In the genomic region with DNA sequence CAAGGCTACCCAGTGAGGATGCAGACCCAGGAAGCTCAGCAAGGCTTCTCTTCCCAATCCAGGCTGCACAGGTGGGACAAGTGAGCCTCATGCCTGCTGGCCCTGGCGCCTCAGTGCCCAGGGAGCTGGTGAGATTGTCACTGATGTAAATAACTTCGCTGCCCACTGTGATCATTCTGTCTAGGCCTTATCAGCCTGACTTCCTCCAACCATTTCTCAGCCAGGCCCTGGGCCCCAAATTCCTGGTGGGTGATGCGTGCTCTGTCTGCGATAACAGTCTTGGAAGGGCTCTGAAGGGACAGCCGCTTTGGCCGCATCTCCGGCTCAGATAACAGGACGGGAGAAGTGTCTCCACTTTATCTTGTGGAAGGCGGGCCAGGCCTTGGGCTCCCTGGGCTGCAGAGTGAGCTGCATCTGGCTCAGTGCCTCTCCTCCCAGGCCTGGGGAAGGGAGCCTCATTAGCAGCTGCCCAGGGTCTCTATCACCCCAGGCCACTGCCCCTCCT, we compare ENCODE assay signal across 1 cellular context.
TF ChIP-seq lines count a peak whose summit lies in the region.

No MANE protein-coding gene starts in this region.

TF ChIP-seq in K562, 482 proteins besides CTCF, POLR2A, EP300 and RAD21 (continued from another document and continues in another):
- TF ChIP-seq, protein P1, sequence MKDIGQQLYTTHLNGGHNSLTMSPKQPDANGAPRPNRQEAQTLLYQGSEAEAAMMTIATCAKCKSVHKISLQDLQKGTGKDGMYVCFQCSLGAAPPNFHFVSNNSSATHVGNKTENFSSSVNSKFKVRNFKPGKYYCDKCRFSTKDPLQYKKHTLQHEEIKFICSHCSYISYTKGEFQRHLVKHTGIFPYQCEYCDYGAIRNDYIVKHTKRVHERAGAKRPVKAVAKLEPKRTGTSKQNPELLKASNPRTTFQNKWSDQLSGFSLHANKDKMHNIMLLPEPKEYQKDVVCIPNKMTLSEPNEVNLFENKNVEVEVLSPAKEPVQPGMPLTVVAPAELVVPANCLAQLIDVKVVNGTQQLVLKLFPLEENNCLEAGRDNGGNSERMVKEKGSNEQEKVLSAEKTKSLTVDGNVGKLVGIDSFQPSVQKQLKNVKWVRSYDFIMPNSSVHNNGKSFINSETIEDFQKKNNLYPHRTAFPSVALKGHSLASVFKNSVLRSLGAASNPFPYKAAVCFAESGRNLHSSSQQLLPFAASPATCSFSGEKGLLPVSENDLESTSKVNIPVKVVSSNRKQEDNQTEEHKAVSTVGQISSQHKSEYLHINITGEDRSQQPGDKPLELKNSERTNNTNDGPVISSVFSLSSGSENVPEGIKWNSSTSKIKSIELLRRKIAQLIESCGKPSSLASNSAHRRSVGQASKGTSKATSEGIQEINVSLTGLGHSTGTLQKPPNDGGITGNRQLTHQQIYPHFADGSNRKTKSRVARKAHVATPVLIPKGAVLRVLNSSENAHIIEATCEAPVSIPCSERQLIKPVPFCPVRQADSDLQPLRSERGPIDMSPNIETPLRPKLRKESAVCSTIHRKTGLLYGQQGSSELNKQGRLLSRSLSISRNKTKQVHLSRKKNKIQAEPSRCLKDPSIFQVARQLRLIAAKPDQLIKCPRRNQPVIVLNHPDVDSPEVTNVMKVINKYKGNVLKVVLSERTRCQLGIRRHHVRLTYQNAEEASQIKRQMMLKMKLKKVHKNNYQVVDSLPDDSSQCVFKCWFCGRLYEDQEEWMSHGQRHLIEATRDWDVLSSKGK (CRISPR knock-in tag; IDR thresholded peaks at IDR 0.05) = no peak
- TF ChIP-seq YY1 (IDR thresholded peaks at IDR 0.05; ENCODE audit: borderline replicate concordance in 1 of 3, control insufficient read depth in 1 of 3, extremely low read depth in 1 of 3, insufficient read depth in 3 of 3, insufficient read length in 1 of 3, insufficient replicate concordance in 2 of 3, low read depth in 1 of 3, low read length in 2 of 3) = peak in 1 of 3 experiments; percentile 47
- TF ChIP-seq, protein P2, sequence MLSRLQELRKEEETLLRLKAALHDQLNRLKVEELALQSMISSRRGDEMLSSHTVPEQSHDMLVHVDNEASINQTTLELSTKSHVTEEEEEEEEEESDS (CRISPR knock-in tag; IDR thresholded peaks at IDR 0.05) = no peak
- TF ChIP-seq POLR2AphosphoS5 (IDR thresholded peaks at IDR 0.05; ENCODE audit: control insufficient read depth, insufficient read depth, low read depth, low read length) = peak; percentile 94
- TF ChIP-seq, protein P3, sequence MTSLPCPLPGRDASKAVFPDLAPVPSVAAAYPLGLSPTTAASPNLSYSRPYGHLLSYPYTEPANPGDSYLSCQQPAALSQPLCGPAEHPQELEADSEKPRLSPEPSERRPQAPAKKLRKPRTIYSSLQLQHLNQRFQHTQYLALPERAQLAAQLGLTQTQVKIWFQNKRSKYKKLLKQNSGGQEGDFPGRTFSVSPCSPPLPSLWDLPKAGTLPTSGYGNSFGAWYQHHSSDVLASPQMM (CRISPR knock-in tag; IDR thresholded peaks at IDR 0.05) = no peak
- TF ChIP-seq, protein P4, sequence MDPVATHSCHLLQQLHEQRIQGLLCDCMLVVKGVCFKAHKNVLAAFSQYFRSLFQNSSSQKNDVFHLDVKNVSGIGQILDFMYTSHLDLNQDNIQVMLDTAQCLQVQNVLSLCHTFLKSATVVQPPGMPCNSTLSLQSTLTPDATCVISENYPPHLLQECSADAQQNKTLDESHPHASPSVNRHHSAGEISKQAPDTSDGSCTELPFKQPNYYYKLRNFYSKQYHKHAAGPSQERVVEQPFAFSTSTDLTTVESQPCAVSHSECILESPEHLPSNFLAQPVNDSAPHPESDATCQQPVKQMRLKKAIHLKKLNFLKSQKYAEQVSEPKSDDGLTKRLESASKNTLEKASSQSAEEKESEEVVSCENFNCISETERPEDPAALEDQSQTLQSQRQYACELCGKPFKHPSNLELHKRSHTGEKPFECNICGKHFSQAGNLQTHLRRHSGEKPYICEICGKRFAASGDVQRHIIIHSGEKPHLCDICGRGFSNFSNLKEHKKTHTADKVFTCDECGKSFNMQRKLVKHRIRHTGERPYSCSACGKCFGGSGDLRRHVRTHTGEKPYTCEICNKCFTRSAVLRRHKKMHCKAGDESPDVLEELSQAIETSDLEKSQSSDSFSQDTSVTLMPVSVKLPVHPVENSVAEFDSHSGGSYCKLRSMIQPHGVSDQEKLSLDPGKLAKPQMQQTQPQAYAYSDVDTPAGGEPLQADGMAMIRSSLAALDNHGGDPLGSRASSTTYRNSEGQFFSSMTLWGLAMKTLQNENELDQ (CRISPR knock-in tag; IDR thresholded peaks at IDR 0.05; ENCODE audit: borderline replicate concordance) = no peak
- TF ChIP-seq YBX1 (IDR thresholded peaks at IDR 0.05) = no peak
- no peak for TF ChIP-seq ZNF197 (CRISPR knock-in tag; IDR thresholded peaks at IDR 0.05; ENCODE audit: low read depth)
- no peak for TF ChIP-seq CHD1 (IDR thresholded peaks at IDR 0.05; ENCODE audit: low read length)
- TF ChIP-seq, protein P5, sequence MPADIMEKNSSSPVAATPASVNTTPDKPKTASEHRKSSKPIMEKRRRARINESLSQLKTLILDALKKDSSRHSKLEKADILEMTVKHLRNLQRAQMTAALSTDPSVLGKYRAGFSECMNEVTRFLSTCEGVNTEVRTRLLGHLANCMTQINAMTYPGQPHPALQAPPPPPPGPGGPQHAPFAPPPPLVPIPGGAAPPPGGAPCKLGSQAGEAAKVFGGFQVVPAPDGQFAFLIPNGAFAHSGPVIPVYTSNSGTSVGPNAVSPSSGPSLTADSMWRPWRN (IDR thresholded peaks at IDR 0.05; ENCODE audit: low read depth) = peak; percentile 91
- TF ChIP-seq PHB (CRISPR knock-in tag; IDR thresholded peaks at IDR 0.05) = no peak
- TF ChIP-seq, protein P6, sequence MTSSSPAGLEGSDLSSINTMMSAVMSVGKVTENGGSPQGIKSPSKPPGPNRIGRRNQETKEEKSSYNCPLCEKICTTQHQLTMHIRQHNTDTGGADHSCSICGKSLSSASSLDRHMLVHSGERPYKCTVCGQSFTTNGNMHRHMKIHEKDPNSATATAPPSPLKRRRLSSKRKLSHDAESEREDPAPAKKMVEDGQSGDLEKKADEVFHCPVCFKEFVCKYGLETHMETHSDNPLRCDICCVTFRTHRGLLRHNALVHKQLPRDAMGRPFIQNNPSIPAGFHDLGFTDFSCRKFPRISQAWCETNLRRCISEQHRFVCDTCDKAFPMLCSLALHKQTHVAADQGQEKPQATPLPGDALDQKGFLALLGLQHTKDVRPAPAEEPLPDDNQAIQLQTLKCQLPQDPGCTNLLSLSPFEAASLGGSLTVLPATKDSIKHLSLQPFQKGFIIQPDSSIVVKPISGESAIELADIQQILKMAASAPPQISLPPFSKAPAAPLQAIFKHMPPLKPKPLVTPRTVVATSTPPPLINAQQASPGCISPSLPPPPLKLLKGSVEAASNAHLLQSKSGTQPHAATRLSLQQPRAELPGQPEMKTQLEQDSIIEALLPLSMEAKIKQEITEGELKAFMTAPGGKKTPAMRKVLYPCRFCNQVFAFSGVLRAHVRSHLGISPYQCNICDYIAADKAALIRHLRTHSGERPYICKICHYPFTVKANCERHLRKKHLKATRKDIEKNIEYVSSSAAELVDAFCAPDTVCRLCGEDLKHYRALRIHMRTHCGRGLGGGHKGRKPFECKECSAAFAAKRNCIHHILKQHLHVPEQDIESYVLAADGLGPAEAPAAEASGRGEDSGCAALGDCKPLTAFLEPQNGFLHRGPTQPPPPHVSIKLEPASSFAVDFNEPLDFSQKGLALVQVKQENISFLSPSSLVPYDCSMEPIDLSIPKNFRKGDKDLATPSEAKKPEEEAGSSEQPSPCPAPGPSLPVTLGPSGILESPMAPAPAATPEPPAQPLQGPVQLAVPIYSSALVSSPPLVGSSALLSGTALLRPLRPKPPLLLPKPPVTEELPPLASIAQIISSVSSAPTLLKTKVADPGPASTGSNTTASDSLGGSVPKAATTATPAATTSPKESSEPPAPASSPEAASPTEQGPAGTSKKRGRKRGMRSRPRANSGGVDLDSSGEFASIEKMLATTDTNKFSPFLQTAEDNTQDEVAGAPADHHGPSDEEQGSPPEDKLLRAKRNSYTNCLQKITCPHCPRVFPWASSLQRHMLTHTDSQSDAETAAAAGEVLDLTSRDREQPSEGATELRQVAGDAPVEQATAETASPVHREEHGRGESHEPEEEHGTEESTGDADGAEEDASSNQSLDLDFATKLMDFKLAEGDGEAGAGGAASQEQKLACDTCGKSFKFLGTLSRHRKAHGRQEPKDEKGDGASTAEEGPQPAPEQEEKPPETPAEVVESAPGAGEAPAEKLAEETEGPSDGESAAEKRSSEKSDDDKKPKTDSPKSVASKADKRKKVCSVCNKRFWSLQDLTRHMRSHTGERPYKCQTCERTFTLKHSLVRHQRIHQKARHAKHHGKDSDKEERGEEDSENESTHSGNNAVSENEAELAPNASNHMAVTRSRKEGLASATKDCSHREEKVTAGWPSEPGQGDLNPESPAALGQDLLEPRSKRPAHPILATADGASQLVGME (CRISPR knock-in tag; IDR thresholded peaks at IDR 0.05) = peak; percentile 20; the same call in 1 of the 2 replicates
- 0 out of 2 replicates have a peak, but pooled peaks have one; percentile 52 for TF ChIP-seq ZNF644 (tag; IDR thresholded peaks at IDR 0.05; ENCODE audit: low read depth)
- no peak for TF ChIP-seq ZNF583 (CRISPR knock-in tag; IDR thresholded peaks at IDR 0.05)
- TF ChIP-seq TBP (optimal IDR thresholded peaks at IDR 0.05; ENCODE audit: low read depth, low read length) = peak; percentile 89
- peak; percentile 96 for TF ChIP-seq CBFA2T2 (conservative IDR thresholded peaks at IDR 0.05)
- TF ChIP-seq, protein P7, sequence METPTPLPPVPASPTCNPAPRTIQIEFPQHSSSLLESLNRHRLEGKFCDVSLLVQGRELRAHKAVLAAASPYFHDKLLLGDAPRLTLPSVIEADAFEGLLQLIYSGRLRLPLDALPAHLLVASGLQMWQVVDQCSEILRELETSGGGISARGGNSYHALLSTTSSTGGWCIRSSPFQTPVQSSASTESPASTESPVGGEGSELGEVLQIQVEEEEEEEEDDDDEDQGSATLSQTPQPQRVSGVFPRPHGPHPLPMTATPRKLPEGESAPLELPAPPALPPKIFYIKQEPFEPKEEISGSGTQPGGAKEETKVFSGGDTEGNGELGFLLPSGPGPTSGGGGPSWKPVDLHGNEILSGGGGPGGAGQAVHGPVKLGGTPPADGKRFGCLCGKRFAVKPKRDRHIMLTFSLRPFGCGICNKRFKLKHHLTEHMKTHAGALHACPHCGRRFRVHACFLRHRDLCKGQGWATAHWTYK (CRISPR knock-in tag; IDR thresholded peaks at IDR 0.05) = peak; percentile 38; the same call in 1 of the 2 replicates
- TF ChIP-seq SAFB (IDR thresholded peaks at IDR 0.05; ENCODE audit: borderline replicate concordance, low read depth, low read length) = no peak
- no peak for TF ChIP-seq ZNF77 (CRISPR knock-in tag; IDR thresholded peaks at IDR 0.05)
- TF ChIP-seq ETV5 (CRISPR knock-in tag; IDR thresholded peaks at IDR 0.05; ENCODE audit: low read depth) = peak; percentile 93; the same call in 1 of the 2 replicates
- TF ChIP-seq, protein P8, sequence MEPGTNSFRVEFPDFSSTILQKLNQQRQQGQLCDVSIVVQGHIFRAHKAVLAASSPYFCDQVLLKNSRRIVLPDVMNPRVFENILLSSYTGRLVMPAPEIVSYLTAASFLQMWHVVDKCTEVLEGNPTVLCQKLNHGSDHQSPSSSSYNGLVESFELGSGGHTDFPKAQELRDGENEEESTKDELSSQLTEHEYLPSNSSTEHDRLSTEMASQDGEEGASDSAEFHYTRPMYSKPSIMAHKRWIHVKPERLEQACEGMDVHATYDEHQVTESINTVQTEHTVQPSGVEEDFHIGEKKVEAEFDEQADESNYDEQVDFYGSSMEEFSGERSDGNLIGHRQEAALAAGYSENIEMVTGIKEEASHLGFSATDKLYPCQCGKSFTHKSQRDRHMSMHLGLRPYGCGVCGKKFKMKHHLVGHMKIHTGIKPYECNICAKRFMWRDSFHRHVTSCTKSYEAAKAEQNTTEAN (CRISPR knock-in tag; IDR thresholded peaks at IDR 0.05) = no peak
- TF ChIP-seq CCNT2 (IDR thresholded peaks at IDR 0.05; ENCODE audit: borderline replicate concordance, extremely low read depth, insufficient read length, low read depth, low read length) = peak; percentile 90
- TF ChIP-seq ZNF507 (tag; conservative IDR thresholded peaks at IDR 0.05) = no peak
- TF ChIP-seq WHSC1 (IDR thresholded peaks at IDR 0.05; ENCODE audit: low read length) = no peak
- TF ChIP-seq MCM7 (IDR thresholded peaks at IDR 0.05) = no peak
- TF ChIP-seq, protein P9, sequence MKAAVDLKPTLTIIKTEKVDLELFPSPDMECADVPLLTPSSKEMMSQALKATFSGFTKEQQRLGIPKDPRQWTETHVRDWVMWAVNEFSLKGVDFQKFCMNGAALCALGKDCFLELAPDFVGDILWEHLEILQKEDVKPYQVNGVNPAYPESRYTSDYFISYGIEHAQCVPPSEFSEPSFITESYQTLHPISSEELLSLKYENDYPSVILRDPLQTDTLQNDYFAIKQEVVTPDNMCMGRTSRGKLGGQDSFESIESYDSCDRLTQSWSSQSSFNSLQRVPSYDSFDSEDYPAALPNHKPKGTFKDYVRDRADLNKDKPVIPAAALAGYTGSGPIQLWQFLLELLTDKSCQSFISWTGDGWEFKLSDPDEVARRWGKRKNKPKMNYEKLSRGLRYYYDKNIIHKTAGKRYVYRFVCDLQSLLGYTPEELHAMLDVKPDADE (conservative IDR thresholded peaks at IDR 0.05; ENCODE audit: control insufficient read depth, low read depth, low read length) = no peak
- TF ChIP-seq ZSCAN29 (IDR thresholded peaks at IDR 0.05) = no peak
- no peak for TF ChIP-seq SRSF7 (optimal IDR thresholded peaks at IDR 0.05; ENCODE audit: low read depth, low read length)
- TF ChIP-seq SRF (CRISPR knock-in tag; IDR thresholded peaks at IDR 0.05) = 0 out of 4 replicates have a peak, but pooled peaks of 1 of the 2 experiments have one; percentile 41
- TF ChIP-seq SMAD4 (CRISPR knock-in tag; conservative IDR thresholded peaks at IDR 0.05) = peak; percentile 99
- peak; percentile 96 for TF ChIP-seq TCF3 (CRISPR knock-in tag; IDR thresholded peaks at IDR 0.05)
- peak; percentile 83 for TF ChIP-seq JUN (IDR thresholded peaks at IDR 0.05; ENCODE audit: borderline replicate concordance, low read depth, low read length)
- TF ChIP-seq JUN (CRISPR knock-in tag; IDR thresholded peaks at IDR 0.05; ENCODE audit: borderline replicate concordance) = peak; percentile 68; the same call in 1 of the 2 replicates
- TF ChIP-seq HNRNPL (IDR thresholded peaks at IDR 0.05; ENCODE audit: low read depth, low read length) = no peak
- peak; percentile 32; the same call in 1 of the 2 replicates for TF ChIP-seq ZKSCAN1 (IDR thresholded peaks at IDR 0.05; ENCODE audit: low read depth, low read length)
- TF ChIP-seq FOXM1 (IDR thresholded peaks at IDR 0.05; ENCODE audit: low read depth) = peak; percentile 84
- TF ChIP-seq FOXM1 (CRISPR knock-in tag; IDR thresholded peaks at IDR 0.05; ENCODE audit: low read depth) = no peak
- peak; percentile 99 for TF ChIP-seq LCOR (CRISPR knock-in tag; IDR thresholded peaks at IDR 0.05)
- peak; percentile 56 for TF ChIP-seq SP1 (CRISPR knock-in tag; IDR thresholded peaks at IDR 0.05)
- TF ChIP-seq PHF21A (IDR thresholded peaks at IDR 0.05; ENCODE audit: borderline replicate concordance, low read depth) = no peak
- TF ChIP-seq KLF6 (CRISPR knock-in tag; IDR thresholded peaks at IDR 0.05; ENCODE audit: borderline replicate concordance) = no peak
- peak; percentile 64 for TF ChIP-seq PML (IDR thresholded peaks at IDR 0.05; ENCODE audit: low read length)
- TF ChIP-seq EGR1 (conservative IDR thresholded peaks at IDR 0.05) = 0 out of 2 replicates have a peak, but pooled peaks have one; percentile 25
- no peak for TF ChIP-seq RBM34 (IDR thresholded peaks at IDR 0.05; ENCODE audit: borderline replicate concordance, insufficient read depth, low read length)
